29 cellular contexts compared by ENCODE assay signal in genomic region chr3:126886217-126886616, GRCh38.
A peak's percentile ranks its signal among the peaks of the same experiment; 100 is the strongest.
DNase-seq lines count a peak whose midpoint lies in the region; ATAC-seq and TF ChIP-seq lines count a peak whose summit lies in the region.
"Had no signal": no experiment of that assay in that cellular context is flagged by ENCODE, and none has a peak within 500 bp of the region (broad histone marks: within the 10 kb centered on the region; RNA-seq: fewer than 3 reads in every experiment).

No MANE protein-coding gene starts in this region.

- POLR2A ChIA-PET in Caco-2 (lab: Charles Lee), result no interaction called here

- intact Hi-C loops in Caco-2 (cut with micrococcal nuclease; ENCODE audit: unreplicated experiment), result no loop called here
- intact Hi-C loops in ascending aorta (cut with DNase I), result no loop called here

- no peak overlapping the region for H3K27ac ChIP-seq in ascending aorta
- H3K27ac ChIP-seq: gastroesophageal sphincter, HL-60, right atrium auricular region, stomach, tibial nerve had no signal

- no peak for TF ChIP-seq CTCF in Caco-2 (IDR thresholded peaks at IDR 0.05; ENCODE audit: insufficient read depth in 1 of 2, low read depth in 1 of 2, low read length in 1 of 2, severe bottlenecking in 1 of 2, unreplicated experiment in 1 of 2)
- no peak for TF ChIP-seq CTCF in fibroblast of mammary gland (conservative IDR thresholded peaks at IDR 0.05; ENCODE audit: control insufficient read depth, insufficient read depth, low read depth, low read length)
- TF ChIP-seq CTCF in ascending aorta (IDR thresholded peaks at IDR 0.05), result no peak

- no peak overlapping the region for H3K4me3 ChIP-seq in Caco-2 (ENCODE audit: low read depth, low read length)
- no peak overlapping the region for H3K4me3 ChIP-seq in fibroblast of mammary gland (ENCODE audit: control insufficient read depth, low read depth, low read length)
- no peak overlapping the region for H3K4me3 ChIP-seq in ascending aorta
- H3K4me3 ChIP-seq: gastroesophageal sphincter, right atrium auricular region, stomach, tibial nerve had no signal

- no TSS peak for BruUV-seq in Caco-2 (replicated peaks; lab: Mats Ljungman, UMichigan)

- CTCF ChIA-PET in Caco-2 (lab: Charles Lee), result no interaction called here

- H3K27me3 ChIP-seq in Caco-2 (replicated peaks; ENCODE audit: control insufficient read depth, insufficient read depth, low read length), result no peaks in the 10 kb centered on the region
- H3K27me3 ChIP-seq in ascending aorta, result no peaks in the 10 kb centered on the region
- H3K27me3 ChIP-seq: gastroesophageal sphincter, right atrium auricular region, stomach, tibial nerve had no signal

- peaks cover 35% of the 10 kb centered on the region for H3K4me1 Mint-ChIP-seq in Caco-2 (ENCODE audit: low read depth, unreplicated experiment)

- no peak for ATAC-seq in GM21825 (IDR thresholded peaks at IDR 0.05; ENCODE audit: unreplicated experiment)
- ATAC-seq: activated CD4-positive, CD25-positive, alpha-beta regulatory T cell treated with anti-CD3 and anti-CD28 coated beads, Interleukin-2, amount 50 U/mL, for 24 hours; activated CD8-positive, alpha-beta T cell treated with anti-CD3 and anti-CD28 coated beads, Interleukin-2, amount 10 ng/mL, durations not matched to agents 7 days and 5 days; esophagus mucosa; gastroesophageal sphincter had no signal

- no peak for DNase-seq in Caco-2
- peak; percentile 35 for DNase-seq in SK-N-DZ (ENCODE audit: low spot score)
- peak; percentile 22 for DNase-seq in fibroblast of mammary gland (ENCODE audit: low read depth)
- peak; percentile 39 for DNase-seq in pons (ENCODE audit: low spot score)
- no peak for DNase-seq in NCI-H187 (lab: John Stamatoyannopoulos, UW)
- DNase-seq in ascending aorta (ENCODE audit: low spot score in 2 of 2), result no peak
- no peak for DNase-seq in activated CD4-positive, alpha-beta T cell treated with anti-CD3 and anti-CD28 coated beads, Interleukin-2, amount 50 U/mL, for 48 hours
- DNase-seq: ACHN; activated CD8-positive, alpha-beta T cell treated with anti-CD3 and anti-CD28 coated beads, Interleukin-2, amount 10 ng/mL, durations not matched to agents 7 days and 5 days; activated gamma-delta T cell treated with Interleukin-2 at 50 U/mL for 16 hours; C1 segment of cervical spinal cord; caudate nucleus; naive B cell; NCI-H1417 treated with DMSO at 0.1 percent for 48 hours; NCI-H2171 treated with DMSO at 0.1 percent for 48 hours; NCI-H524 treated with DMSO at 0.1 percent for 48 hours; occipital lobe; RPMI8226; stimulated activated CD4-positive, alpha-beta T cell treated with anti-CD3 and anti-CD28 coated beads, Interleukin-4, amount 100 ng/mL, for 24 hours; stomach; SW 1271 had no signal

- no peaks in the 10 kb centered on the region for H3K36me3 ChIP-seq in Caco-2 (ENCODE audit: control insufficient read depth, insufficient read depth, low read length)
- peaks cover 0 to 5% of the 10 kb centered on the region in 2 donors for H3K36me3 ChIP-seq in ascending aorta
- H3K36me3 ChIP-seq: right atrium auricular region, stomach had no signal

- H3K36me3 Mint-ChIP-seq in Caco-2 (ENCODE audit: insufficient read depth, unreplicated experiment), result no peaks in the 10 kb centered on the region

- H3K27me3 Mint-ChIP-seq in Caco-2 (ENCODE audit: insufficient read depth, unreplicated experiment), result no peaks in the 10 kb centered on the region

- H3K4me3 Mint-ChIP-seq in Caco-2 (ENCODE audit: unreplicated experiment), result no peak overlapping the region
- H3K4me3 Mint-ChIP-seq: activated CD8-positive, alpha-beta T cell treated with anti-CD3 and anti-CD28 coated beads, Interleukin-2, amount 10 ng/mL, durations not matched to agents 7 days and 5 days; memory B cell; naive B cell had no signal

- H3K27ac Mint-ChIP-seq in Caco-2 (ENCODE audit: unreplicated experiment), result peak overlapping the region; percentile 72
- H3K27ac Mint-ChIP-seq: activated CD8-positive, alpha-beta T cell treated with anti-CD3 and anti-CD28 coated beads, Interleukin-2, amount 10 ng/mL, durations not matched to agents 7 days and 5 days; memory B cell had no signal

- H3K9me3 ChIP-seq in Caco-2 (no peaks in the 10 kb centered on the region), ascending aorta (no peaks in the 10 kb centered on the region)
- H3K9me3 ChIP-seq: gastroesophageal sphincter, right atrium auricular region, stomach, tibial nerve had no signal

- peaks cover 60% of the 10 kb centered on the region for H3K4me1 ChIP-seq in Caco-2
- H3K4me1 ChIP-seq in ascending aorta, result no peaks in the 10 kb centered on the region
- H3K4me1 ChIP-seq: gastroesophageal sphincter, tibial nerve had no signal

- no peaks in the 10 kb centered on the region for H3K9me3 Mint-ChIP-seq in Caco-2 (ENCODE audit: unreplicated experiment)
- H3K9me3 Mint-ChIP-seq: memory B cell, naive B cell had no signal

Comparison
In these comparisons a context has a peak if more than half of its experiments do, and no peak if none do; other contexts are left out.
1. DNase-seq: peak in SK-N-DZ (single experiment), fibroblast of mammary gland (single experiment) and pons (single experiment); none in Caco-2 (0 of 2), NCI-H187 (0 of 2), ascending aorta (0 of 2) and activated CD4-positive, alpha-beta T cell treated with anti-CD3 and anti-CD28 coated beads, Interleukin-2, amount 50 U/mL, for 48 hours (0 of 2).